17 cellular contexts compared by ENCODE assay signal in the genomic region with DNA sequence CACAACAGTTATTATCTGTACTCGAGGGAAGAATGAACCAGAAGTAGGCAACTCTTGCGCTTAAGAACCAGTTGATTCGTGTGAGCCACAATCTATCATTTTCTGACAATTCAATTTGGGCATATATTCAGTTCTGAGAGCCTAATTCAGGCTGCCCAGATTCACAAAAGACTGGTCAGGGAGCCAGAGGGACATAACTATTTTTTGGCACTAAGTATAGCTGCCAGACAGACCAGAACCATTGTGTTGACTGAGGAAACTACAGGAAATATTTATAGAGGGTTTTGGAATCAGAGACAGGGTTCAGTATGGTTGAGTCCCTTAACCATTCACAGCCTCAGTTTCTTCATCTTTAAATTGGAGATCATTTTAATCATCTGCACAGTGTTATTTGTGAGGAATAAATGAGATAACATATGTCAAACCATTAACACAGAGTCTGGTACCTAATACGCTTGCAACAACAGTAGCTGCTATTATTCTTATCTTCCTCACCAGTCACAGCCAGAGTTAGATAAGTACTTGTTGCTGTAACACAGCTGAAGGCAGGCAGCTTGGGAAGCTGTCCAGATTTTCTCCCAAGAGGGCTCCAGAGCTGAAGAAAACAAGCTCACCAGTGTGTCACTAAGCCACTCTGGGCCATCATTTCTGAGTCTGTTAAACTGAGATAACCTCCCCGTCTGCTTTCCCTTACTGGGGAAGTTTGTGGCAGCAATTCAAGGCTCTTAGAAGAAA.
A peak's percentile ranks its signal among the peaks of the same experiment; 100 is the strongest.
DNase-seq lines count a peak whose midpoint lies in the region; ATAC-seq, FAIRE-seq and TF ChIP-seq lines count a peak whose summit lies in the region.
"Had no signal": no experiment of that assay in that cellular context is flagged by ENCODE, and none has a peak within 500 bp of the region (broad histone marks: within the 10 kb centered on the region; RNA-seq: fewer than 3 reads in every experiment).

No MANE protein-coding gene starts in this region.

- no peaks in the 10 kb centered on the region for H3K9me3 ChIP-seq in right cardiac atrium (ENCODE audit: control insufficient read depth, low read length)
- H3K9me3 ChIP-seq in tibial artery = peaks cover 0 to 15% (median 11%) of the 10 kb centered on the region in 3 donors
- no peaks in the 10 kb centered on the region for H3K9me3 ChIP-seq in pancreas
- H3K9me3 ChIP-seq: BLaER1 had no signal

- H3K4me1 ChIP-seq in right cardiac atrium (ENCODE audit: control insufficient read depth, insufficient read depth, low read length) (no peaks in the 10 kb centered on the region), tibial artery (peaks cover 0 to 49% (median 16%) of the 10 kb centered on the region in 4 donors), pancreas (no peaks in the 10 kb centered on the region)
- H3K4me1 ChIP-seq: BLaER1 had no signal

- H3K4me3 ChIP-seq in right cardiac atrium (ENCODE audit: low read length) (no peak overlapping the region), tibial artery (no peak overlapping the region), pancreas (no peak overlapping the region)
- H3K4me3 ChIP-seq: BLaER1 had no signal

- intact Hi-C loops in Right ventricle myocardium inferior (cut with DNase I) (no loop called here), cardiac septum (cut with DNase I) (no loop called here), right cardiac atrium (cut with DNase I) (no loop called here), tibial artery (cut with DNase I; ENCODE audit: low total_unique reads) (no loop called here), pancreas (cut with DNase I) (no loop called here)

- H3K27ac ChIP-seq in right cardiac atrium (ENCODE audit: low read length) (no peak overlapping the region), tibial artery (peak overlapping the region; percentile 33 to 50), pancreas (no peak overlapping the region)
- H3K27ac ChIP-seq: BLaER1 had no signal

- TF ChIP-seq CTCF in tibial artery (IDR thresholded peaks at IDR 0.05) = no peak
- no peak for TF ChIP-seq CTCF in pancreas (IDR thresholded peaks at IDR 0.05)

- no peak for FAIRE-seq in pancreas (lab: Jason Lieb, UNC)

- WGBS in right cardiac atrium = 16% methylated on average over 5 of the region's 5 CpGs
- 26 to 35% methylated on average over 5 of the region's 5 CpGs for WGBS in pancreas, 2 donors

- H3K27me3 ChIP-seq in right cardiac atrium (ENCODE audit: control insufficient read depth, insufficient read depth) (no peaks in the 10 kb centered on the region), tibial artery (no peaks in the 10 kb centered on the region), pancreas (no peaks in the 10 kb centered on the region)
- H3K27me3 ChIP-seq: BLaER1 had no signal

- ATAC-seq in Right ventricle myocardium inferior (peak; percentile 86), right cardiac atrium (peak; percentile 93 to 97), pancreas (no peak)

- H3K36me3 ChIP-seq in tibial artery (no peaks in the 10 kb centered on the region), pancreas (no peaks in the 10 kb centered on the region)
- H3K36me3 ChIP-seq: BLaER1 had no signal

- no peak for DNase-seq in Right ventricle myocardium inferior (ENCODE audit: missing footprints)
- DNase-seq in cardiac septum (ENCODE audit: low spot score) = no peak
- DNase-seq in amniotic epithelial cell (ENCODE audit: low read depth) = peak; percentile 21
- peak; percentile 44 to 79 (median 73) for DNase-seq in right cardiac atrium
- peak; percentile 51 to 85 for DNase-seq in tibial artery
- DNase-seq in pancreas = no peak
- DNase-seq in MV-4-11 (lab: John Stamatoyannopoulos, UW) = no peak
- DNase-seq in NCI-H510A treated with DMSO at 0.1 percent for 48 hours (lab: John Stamatoyannopoulos, UW) = no peak
- DNase-seq: CD8-positive, alpha-beta memory T cell; DMS153; EL; KBM-7; NCI-H1417 treated with DMSO at 0.1 percent for 48 hours; NCI-H1930; NCI-H2171; NCI-H774 had no signal

Comparison
In these comparisons a context has a peak if more than half of its experiments do, and no peak if none do; other contexts are left out.
1. DNase-seq: peak in amniotic epithelial cell (single experiment), right cardiac atrium (3 of 3) and tibial artery (2 of 2); none in Right ventricle myocardium inferior (single experiment), cardiac septum (single experiment), pancreas (0 of 6), MV-4-11 (single experiment) and NCI-H510A treated with DMSO at 0.1 percent for 48 hours (single experiment).
2. ATAC-seq: peak in Right ventricle myocardium inferior (single experiment) and right cardiac atrium (2 of 2); none in pancreas (0 of 4).
3. H3K27ac ChIP-seq: peak in tibial artery (2 of 2); none in right cardiac atrium (single experiment) and pancreas (0 of 4).